In the genomic region with DNA sequence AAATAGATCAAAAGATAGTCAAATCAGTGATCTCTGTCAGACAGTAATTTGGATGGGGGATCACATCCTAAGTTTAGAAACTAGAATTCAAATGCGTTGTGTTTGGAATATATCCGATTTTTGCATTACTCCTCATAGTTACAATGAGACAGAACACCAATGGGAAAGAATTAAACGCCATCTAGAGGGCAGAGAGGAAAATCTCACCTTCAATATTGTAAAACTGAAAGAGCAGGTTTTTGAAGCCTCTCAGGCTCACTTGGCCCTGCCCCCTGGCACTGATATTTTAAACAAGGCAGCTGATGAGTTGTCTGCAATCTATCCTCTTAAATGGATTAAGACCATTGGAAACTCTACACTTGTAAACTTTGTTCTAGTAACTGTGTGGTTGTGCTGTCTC, we compare ENCODE assay signal across 10 cellular contexts. TPM values are rescaled to one million over a fixed set of nuclear protein-coding genes. Genes with fewer than 3 reads are reported as not detected.
A peak's percentile ranks its signal among the peaks of the same experiment; 100 is the strongest.
DNase-seq lines count a peak whose midpoint lies in the region; ATAC-seq and TF ChIP-seq lines count a peak whose summit lies in the region.
"Had no signal": no experiment of that assay in that cellular context is flagged by ENCODE, and none has a peak within 500 bp of the region (broad histone marks: within the 10 kb centered on the region; RNA-seq: fewer than 3 reads in every experiment).

No MANE protein-coding gene starts in this region.

- peaks cover 31% of the 10 kb centered on the region for H3K27me3 Mint-ChIP-seq in CD8-positive, alpha-beta T cell (ENCODE audit: low read depth)

- no peaks in the 10 kb centered on the region for H3K36me3 Mint-ChIP-seq in CD8-positive, alpha-beta T cell

- no peaks in the 10 kb centered on the region for H3K4me1 Mint-ChIP-seq in CD8-positive, alpha-beta T cell (ENCODE audit: low read depth)

- H3K4me3 Mint-ChIP-seq in CD8-positive, alpha-beta T cell: no peak overlapping the region
- H3K4me3 Mint-ChIP-seq: activated T-cell treated with anti-CD3 and anti-CD28 coated beads, Interleukin-2, amount 50 U/mL, for 4 hours had no signal

- no peaks in the 10 kb centered on the region for H3K27me3 ChIP-seq in CD8-positive, alpha-beta T cell (ENCODE audit: insufficient read depth, low read length)
- H3K27me3 ChIP-seq in ovary: no peaks in the 10 kb centered on the region

- intact Hi-C loops in CD8-positive, alpha-beta T cell (cut with DNase I, micrococcal nuclease): loop anchor here in 1 of 2 experiments (5.0 kb wide), 1 partner anchor 302 kb away; the partner anchor contains the start of genes TUBGCP2 and ZNF511
- intact Hi-C loops in ovary (cut with DNase I): no loop called here

- no peak for TF ChIP-seq POLR2A in ovary (IDR thresholded peaks at IDR 0.05)

- H3K4me3 ChIP-seq in CD8-positive, alpha-beta T cell (ENCODE audit: low read depth, low read length): no peak overlapping the region
- H3K4me3 ChIP-seq in ovary: no peak overlapping the region

- H3K9me3 Mint-ChIP-seq in CD8-positive, alpha-beta T cell: peaks cover 2% of the 10 kb centered on the region
- H3K9me3 Mint-ChIP-seq: activated T-cell treated with anti-CD3 and anti-CD28 coated beads, Interleukin-2, amount 50 U/mL, for 4 hours had no signal

- 5 to 40% (median 38%) methylated on average over 3 of the region's 3 CpGs for WGBS in ovary, 3 donors

- no peak overlapping the region for H3K27ac Mint-ChIP-seq in CD8-positive, alpha-beta T cell

- CTCF ChIA-PET in CD8-positive, alpha-beta T cell (lab: Charles Lee): interaction anchor here (0.7 to 2.1 kb wide), 5 partner anchors 10 to 368 kb away, joined by 3 to 15 read pairs (median 4); no protein-coding TSS in a partner anchor

- no peaks in the 10 kb centered on the region for H3K36me3 ChIP-seq in CD8-positive, alpha-beta T cell (ENCODE audit: insufficient read depth, low read length)
- H3K36me3 ChIP-seq in ovary: no peaks in the 10 kb centered on the region

- no peak overlapping the region for H3K27ac ChIP-seq in CD8-positive, alpha-beta T cell (ENCODE audit: low read depth, low read length)
- H3K27ac ChIP-seq in VCaP (no peak overlapping the region), ovary (no peak overlapping the region)

- POLR2A ChIA-PET in CD8-positive, alpha-beta T cell (lab: Charles Lee): no interaction called here

- no peak for TF ChIP-seq EP300 in ovary (IDR thresholded peaks at IDR 0.05)

- ATAC-seq in CD8-positive, alpha-beta T cell: no peak
- ATAC-seq in GM19351 (IDR thresholded peaks at IDR 0.05; ENCODE audit: unreplicated experiment): no peak
- ATAC-seq: activated T-cell treated with anti-CD3 and anti-CD28 coated beads, Interleukin-2, amount 50 U/mL, for 4 hours had no signal

- no peak for DNase-seq in CD8-positive, alpha-beta T cell
- peak; percentile 5 for DNase-seq in HT-29 (ENCODE audit: low spot score)
- DNase-seq in midbrain (lab: John Stamatoyannopoulos, UW): peak; percentile 14
- DNase-seq in NCI-H2081 treated with DMSO at 0.1 percent for 48 hours (lab: John Stamatoyannopoulos, UW): no peak
- no peak for DNase-seq in ovary
- no peak for DNase-seq in amygdala (lab: John Stamatoyannopoulos, UW)
- DNase-seq: activated T-cell treated with anti-CD3 and anti-CD28 coated beads, Interleukin-2, amount 50 U/mL, for 4 hours; mesenchymal stem cell had no signal

- no peaks in the 10 kb centered on the region for H3K9me3 ChIP-seq in CD8-positive, alpha-beta T cell (ENCODE audit: low read length)
- H3K9me3 ChIP-seq in ovary: no peaks in the 10 kb centered on the region

- peak; percentile 48 for TF ChIP-seq CTCF in CD8-positive, alpha-beta T cell (IDR thresholded peaks at IDR 0.05)
- peak; percentile 42 for TF ChIP-seq CTCF in VCaP (conservative IDR thresholded peaks at IDR 0.05)
- TF ChIP-seq CTCF in ovary (IDR thresholded peaks at IDR 0.05): no peak

- H3K4me1 ChIP-seq in CD8-positive, alpha-beta T cell (ENCODE audit: insufficient read depth, low read length): no peaks in the 10 kb centered on the region
- no peaks in the 10 kb centered on the region for H3K4me1 ChIP-seq in ovary (ENCODE audit: insufficient read depth)

RNA-seq across cellular contexts. Expression of gene FRG2B, which starts 17.7 kb away (rescaled TPM):
- not detected for total RNA-seq in CD8-positive, alpha-beta T cell
- total RNA-seq in HT-29 (2014; rRNA removed; shearing (Covaris generic)): not detected in 2 replicates
- not detected for total RNA-seq in ovary
- not detected for polyA plus RNA-seq in ovary

RNA-seq across cellular contexts. Expression of gene SYCE1, which starts 43.5 kb away (rescaled TPM):
- under 1 TPM in 1 of 2 experiments, not detected in 1; 0.28 TPM for total RNA-seq in CD8-positive, alpha-beta T cell
- not detected in 2 replicates for total RNA-seq in HT-29 (2014; rRNA removed; shearing (Covaris generic))
- 1 to 10 TPM in 5 of 7 donors, under 1 TPM in 1, not detected in 1; 0.53 to 3.2 (median 2.5) TPM for total RNA-seq in ovary
- 1 to 10 TPM in 1 of 2 donors, under 1 TPM in 1; 0.40 to 8.1 TPM for polyA plus RNA-seq in ovary

Comparison
In these comparisons a context has a peak if more than half of its experiments do, and no peak if none do; other contexts are left out.
1. DNase-seq: peak in HT-29 (single experiment) and midbrain (single experiment); none in CD8-positive, alpha-beta T cell (0 of 7), NCI-H2081 treated with DMSO at 0.1 percent for 48 hours (single experiment), ovary (0 of 5) and amygdala (0 of 56).
2. CTCF ChIP-seq: peak in CD8-positive, alpha-beta T cell (single experiment) and VCaP (single experiment); none in ovary (0 of 3).